Comparison of ENCODE assay signal across 1 cellular context in the genomic region with DNA sequence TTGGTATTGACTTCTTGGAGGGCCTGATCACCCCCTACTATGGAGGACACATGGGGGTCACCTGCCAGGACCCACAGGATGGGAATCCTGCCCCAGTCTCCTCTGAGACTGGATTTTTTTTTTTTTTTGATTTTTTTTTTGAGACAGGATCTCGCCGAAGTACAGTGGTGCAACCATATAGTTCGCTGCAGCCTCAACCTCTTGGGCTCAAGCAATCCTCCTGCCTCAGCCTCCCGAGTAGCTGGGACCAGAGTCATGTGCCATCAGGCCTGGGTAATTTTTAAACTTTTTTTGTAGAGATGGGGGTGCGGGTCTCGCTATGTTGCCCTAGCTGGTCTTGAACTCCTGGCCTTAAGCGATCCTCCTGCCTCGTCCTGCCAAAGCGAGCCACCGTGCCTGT.
TF ChIP-seq lines count a peak whose summit lies in the region.

No MANE protein-coding gene starts in this region.

TF ChIP-seq in HCT116, 20 proteins besides CTCF, POLR2A, EP300 and RAD21 (continued from another document):
- TF ChIP-seq CEBPB (IDR thresholded peaks at IDR 0.05; ENCODE audit: low read depth) = no peak
- TF ChIP-seq ELF1 (IDR thresholded peaks at IDR 0.05; ENCODE audit: borderline replicate concordance, low read depth) = no peak
- TF ChIP-seq FOSL1 (IDR thresholded peaks at IDR 0.05; ENCODE audit: low read depth) = no peak
- TF ChIP-seq EGR1 (IDR thresholded peaks at IDR 0.05; ENCODE audit: low read depth) = no peak
- TF ChIP-seq, protein P1, sequence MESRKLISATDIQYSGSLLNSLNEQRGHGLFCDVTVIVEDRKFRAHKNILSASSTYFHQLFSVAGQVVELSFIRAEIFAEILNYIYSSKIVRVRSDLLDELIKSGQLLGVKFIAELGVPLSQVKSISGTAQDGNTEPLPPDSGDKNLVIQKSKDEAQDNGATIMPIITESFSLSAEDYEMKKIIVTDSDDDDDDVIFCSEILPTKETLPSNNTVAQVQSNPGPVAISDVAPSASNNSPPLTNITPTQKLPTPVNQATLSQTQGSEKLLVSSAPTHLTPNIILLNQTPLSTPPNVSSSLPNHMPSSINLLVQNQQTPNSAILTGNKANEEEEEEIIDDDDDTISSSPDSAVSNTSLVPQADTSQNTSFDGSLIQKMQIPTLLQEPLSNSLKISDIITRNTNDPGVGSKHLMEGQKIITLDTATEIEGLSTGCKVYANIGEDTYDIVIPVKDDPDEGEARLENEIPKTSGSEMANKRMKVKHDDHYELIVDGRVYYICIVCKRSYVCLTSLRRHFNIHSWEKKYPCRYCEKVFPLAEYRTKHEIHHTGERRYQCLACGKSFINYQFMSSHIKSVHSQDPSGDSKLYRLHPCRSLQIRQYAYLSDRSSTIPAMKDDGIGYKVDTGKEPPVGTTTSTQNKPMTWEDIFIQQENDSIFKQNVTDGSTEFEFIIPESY (IDR thresholded peaks at IDR 0.05; ENCODE audit: extremely low read depth, insufficient replicate concordance, low read length) = no peak
- TF ChIP-seq, protein P2, sequence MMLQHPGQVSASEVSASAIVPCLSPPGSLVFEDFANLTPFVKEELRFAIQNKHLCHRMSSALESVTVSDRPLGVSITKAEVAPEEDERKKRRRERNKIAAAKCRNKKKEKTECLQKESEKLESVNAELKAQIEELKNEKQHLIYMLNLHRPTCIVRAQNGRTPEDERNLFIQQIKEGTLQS (IDR thresholded peaks at IDR 0.05) = no peak
